ENCODE assay signal across 1 cellular context in genomic region chr22:27626675-27627443, GRCh38.
A peak's percentile ranks its signal among the peaks of the same experiment; 100 is the strongest.
TF ChIP-seq lines count a peak whose summit lies in the region.

No MANE protein-coding gene starts in this region.

TF ChIP-seq in H1, 55 proteins besides CTCF, POLR2A, EP300 and RAD21:
- TF ChIP-seq HDAC2 (IDR thresholded peaks at IDR 0.05; ENCODE audit: borderline replicate concordance in 1 of 2, low read depth in 2 of 2, low read length in 2 of 2) (peak in 1 of 2 experiments; percentile 26; a peak in 1 of 4 replicates), SRF (IDR thresholded peaks at IDR 0.05; ENCODE audit: low read depth, low read length) (no peak), SP1 (IDR thresholded peaks at IDR 0.05; ENCODE audit: low read depth, low read length) (no peak), KDM1A (IDR thresholded peaks at IDR 0.05; ENCODE audit: borderline replicate concordance, low read length) (peak; percentile 95)
